ENCODE assay signal across 12 cellular contexts in genomic region chr17:77810536-77810935, GRCh38.
DNase-seq lines count a peak whose midpoint lies in the region; ATAC-seq and TF ChIP-seq lines count a peak whose summit lies in the region.
"Had no signal": no experiment of that assay in that cellular context is flagged by ENCODE, and none has a peak within 500 bp of the region (broad histone marks: within the 10 kb centered on the region; RNA-seq: fewer than 3 reads in every experiment).

No MANE protein-coding gene starts in this region.

- no peak overlapping the region for H3K4me3 ChIP-seq in osteoblast (ENCODE audit: insufficient read depth, low read length)
- no peak overlapping the region for H3K4me3 ChIP-seq in tibial nerve

- CTCF ChIA-PET in RWPE1 (lab: Yijun Ruan, JAX), result interaction anchor here (0.6 kb wide), 1 partner anchor 25 kb away, joined by 4 read pairs; no protein-coding TSS in a partner anchor

- POLR2A ChIA-PET in RWPE1 (lab: Yijun Ruan, JAX; ENCODE audit: low non-redundant PET), result no interaction called here

- ATAC-seq in HG02970 (IDR thresholded peaks at IDR 0.05; ENCODE audit: low FRiP score, unreplicated experiment), result no peak
- ATAC-seq: activated T-cell treated with anti-CD3 and anti-CD28 coated beads, Interleukin-2, amount 50 U/mL, for 4 hours; T-helper 17 cell had no signal

- no peak overlapping the region for H3K4me2 ChIP-seq in osteoblast (ENCODE audit: insufficient read depth, low read length)

- DNase-seq in AG20443 (ENCODE audit: low spot score), result peak; percentile 87
- peak; percentile 49 for DNase-seq in RWPE1 (ENCODE audit: low spot score)
- peak; percentile 60 for DNase-seq in fibroblast of peridontal ligament (ENCODE audit: extremely low read depth)
- peak; percentile 92 for DNase-seq in osteoblast (ENCODE audit: insufficient read length, low spot score, missing footprints)
- DNase-seq in NCI-H1092 (lab: John Stamatoyannopoulos, UW), result no peak
- no peak for DNase-seq in tibial nerve (ENCODE audit: low spot score in 2 of 2)
- DNase-seq in NCI-H1105 (lab: John Stamatoyannopoulos, UW), result no peak
- DNase-seq: activated T-cell treated with anti-CD3 and anti-CD28 coated beads, Interleukin-2, amount 50 U/mL, for 4 hours; C1 segment of cervical spinal cord; NCI-H510A treated with DMSO at 0.1 percent for 48 hours; T-helper 17 cell had no signal

- peaks cover 16% of the 10 kb centered on the region for H3K4me1 ChIP-seq in osteoblast (ENCODE audit: insufficient read depth, low read length)
- peaks cover 0 to 19% (median 12%) of the 10 kb centered on the region in 4 donors for H3K4me1 ChIP-seq in tibial nerve

- no peaks in the 10 kb centered on the region for H3K36me3 ChIP-seq in osteoblast (ENCODE audit: insufficient read depth, low read length)
- no peaks in the 10 kb centered on the region for H3K36me3 ChIP-seq in tibial nerve

- 9 to 13% methylated on average over 1 of the region's 1 CpG for WGBS in tibial nerve, 2 donors

- TF ChIP-seq EP300 in tibial nerve (IDR thresholded peaks at IDR 0.05), result no peak

- H4K20me1 ChIP-seq in osteoblast (ENCODE audit: insufficient read depth, low read length), result no peaks in the 10 kb centered on the region

- H3K27ac ChIP-seq in RWPE1, result no peak overlapping the region
- no peak overlapping the region for H3K27ac ChIP-seq in osteoblast (ENCODE audit: low read depth, low read length)
- H3K27ac ChIP-seq in tibial nerve, result peak overlapping the region in 1 of 4 donors; percentile 80

- H3K27me3 ChIP-seq in osteoblast (ENCODE audit: insufficient read depth, low read length), result peaks cover 4% of the 10 kb centered on the region
- no peaks in the 10 kb centered on the region for H3K27me3 ChIP-seq in tibial nerve

- no peak overlapping the region for H2AFZ ChIP-seq in osteoblast (ENCODE audit: low read length)

- TF ChIP-seq CTCF in RWPE1 (conservative IDR thresholded peaks at IDR 0.05; ENCODE audit: low read depth), result no peak
- no peak for TF ChIP-seq CTCF in osteoblast (IDR thresholded peaks at IDR 0.05; ENCODE audit: extremely low read depth, low read depth, low read length)
- no peak for TF ChIP-seq CTCF in tibial nerve (IDR thresholded peaks at IDR 0.05)

- no peaks in the 10 kb centered on the region for H3K79me2 ChIP-seq in osteoblast (ENCODE audit: insufficient read depth, low read length)

- H3K9me3 ChIP-seq in osteoblast (ENCODE audit: low read depth, low read length), result no peaks in the 10 kb centered on the region
- no peaks in the 10 kb centered on the region for H3K9me3 ChIP-seq in tibial nerve

- no peak for TF ChIP-seq POLR2A in tibial nerve (IDR thresholded peaks at IDR 0.05)

Comparison
In these comparisons a context has a peak if more than half of its experiments do, and no peak if none do; other contexts are left out.
1. DNase-seq: peak in AG20443 (single experiment), RWPE1 (single experiment), fibroblast of peridontal ligament (single experiment) and osteoblast (single experiment); none in NCI-H1092 (single experiment), tibial nerve (0 of 2) and NCI-H1105 (single experiment).